20 cellular contexts compared by ENCODE assay signal in genomic region chr1:116494745-116495144, GRCh38.
DNase-seq lines count a peak whose midpoint lies in the region; ATAC-seq and TF ChIP-seq lines count a peak whose summit lies in the region.
"Had no signal": no experiment of that assay in that cellular context is flagged by ENCODE, and none has a peak within 500 bp of the region (broad histone marks: within the 10 kb centered on the region; RNA-seq: fewer than 3 reads in every experiment).

No MANE protein-coding gene starts in this region.

- 17% methylated on average over 2 of the region's 2 CpGs for WGBS in body of pancreas, 2 donors
- WGBS in neuronal stem cell (ENCODE audit: extremely low coverage in 2 of 2, insufficient read length in 2 of 2, insufficient replicate concordance in 1 of 2), 2 donors = no CpG with 5 or more reads among the region's 2 CpGs

- no peak overlapping the region for H2BK120ac ChIP-seq in neuronal stem cell (ENCODE audit: low read depth, low read length)

- H2BK15ac ChIP-seq in neuronal stem cell (ENCODE audit: low read length) = no peak overlapping the region

- H3K36me3 ChIP-seq in body of pancreas (replicated peaks in 1 of 2; ENCODE audit: insufficient read depth in 1 of 2, low read depth in 2 of 2) (no peaks in the 10 kb centered on the region), left lung (no peaks in the 10 kb centered on the region), neuronal stem cell (replicated peaks in 1 of 2; ENCODE audit: control insufficient read depth in 2 of 2, insufficient read depth in 2 of 2, low read length in 2 of 2) (no peaks in the 10 kb centered on the region), ascending aorta (no peaks in the 10 kb centered on the region)
- H3K36me3 ChIP-seq: transverse colon had no signal

- H3K9me3 ChIP-seq in body of pancreas (no peaks in the 10 kb centered on the region), left lung (no peaks in the 10 kb centered on the region), neuronal stem cell (replicated peaks in 1 of 2; ENCODE audit: control insufficient read depth in 2 of 2, insufficient read depth in 1 of 2, low read depth in 1 of 2, low read length in 2 of 2) (no peaks in the 10 kb centered on the region), ascending aorta (no peaks in the 10 kb centered on the region)
- H3K9me3 ChIP-seq: transverse colon had no signal

- H3K23ac ChIP-seq in neuronal stem cell (ENCODE audit: low read depth, low read length, poor library complexity) = no peak overlapping the region

- H4K8ac ChIP-seq in neuronal stem cell (ENCODE audit: low read depth, low read length) = no peak overlapping the region

- H2AK5ac ChIP-seq in neuronal stem cell (ENCODE audit: low read depth, low read length) = no peak overlapping the region

- no peak overlapping the region for H3K14ac ChIP-seq in neuronal stem cell (ENCODE audit: low read length)

- H4K91ac ChIP-seq in neuronal stem cell (ENCODE audit: low read depth, low read length, poor library complexity) = no peak overlapping the region

- H2AFZ ChIP-seq in neuronal stem cell (ENCODE audit: low read length) = peak overlapping the region; percentile 60

- intact Hi-C loops in body of pancreas (cut with DNase I) (loop anchor here (5.0 kb wide), 1 partner anchor 352 kb away; no protein-coding TSS in a partner anchor), left lung (cut with DNase I) (no loop called here), ascending aorta (cut with DNase I) (no loop called here)

- H3K4me3 ChIP-seq in body of pancreas (no peak overlapping the region), left lung (no peak overlapping the region), neuronal stem cell (ENCODE audit: low read length in 2 of 2) (no peak overlapping the region), ascending aorta (no peak overlapping the region)
- H3K4me3 ChIP-seq: transverse colon had no signal

- H2BK5ac ChIP-seq in neuronal stem cell (ENCODE audit: low read length) = no peak overlapping the region

- no peak overlapping the region for H3K18ac ChIP-seq in neuronal stem cell (ENCODE audit: low read length)

- ATAC-seq in body of pancreas (peak; percentile 63), left lung (no peak), GM21825 (IDR thresholded peaks at IDR 0.05; ENCODE audit: unreplicated experiment) (no peak), HG03354 (IDR thresholded peaks at IDR 0.05; ENCODE audit: poor library complexity, severe bottlenecking, unreplicated experiment) (no peak), GM19324 (IDR thresholded peaks at IDR 0.05; ENCODE audit: low FRiP score, unreplicated experiment) (no peak)
- ATAC-seq: sciatic nerve had no signal

- H3K27ac ChIP-seq in body of pancreas (peak overlapping the region; percentile 37 to 83 (median 78)), left lung (peak overlapping the region; percentile 40 to 71), neuronal stem cell (replicated peaks; ENCODE audit: low read length) (peak overlapping the region; percentile 6), ascending aorta (no peak overlapping the region)
- H3K27ac ChIP-seq: transverse colon had no signal

- H3K4ac ChIP-seq in neuronal stem cell (ENCODE audit: low read length) = no peak overlapping the region

- H3K79me1 ChIP-seq in neuronal stem cell (ENCODE audit: low read depth, low read length) = no peaks in the 10 kb centered on the region

- no peak overlapping the region for H3K9ac ChIP-seq in neuronal stem cell (ENCODE audit: low read depth, low read length, poor library complexity)

- no peak overlapping the region for H2BK12ac ChIP-seq in neuronal stem cell (ENCODE audit: low read length)

- no peak overlapping the region for H3K4me2 ChIP-seq in neuronal stem cell (ENCODE audit: insufficient read depth, low read length, poor library complexity, severe bottlenecking)

- H3K27me3 ChIP-seq in body of pancreas (no peaks in the 10 kb centered on the region), left lung (no peaks in the 10 kb centered on the region), neuronal stem cell (ENCODE audit: control insufficient read depth in 3 of 3, insufficient read depth in 3 of 3, low read depth in 1 of 3, low read length in 3 of 3) (peaks cover 0 to 4% (median 0%) of the 10 kb centered on the region in 3 experiments), ascending aorta (no peaks in the 10 kb centered on the region)
- H3K27me3 ChIP-seq: transverse colon had no signal

- H3K4me1 ChIP-seq in body of pancreas (peaks cover 87% of the 10 kb centered on the region), left lung (peaks cover 12 to 47% of the 10 kb centered on the region in 2 donors), neuronal stem cell (ENCODE audit: control insufficient read depth in 2 of 2, insufficient read depth in 1 of 2, low read depth in 1 of 2, low read length in 2 of 2) (peaks cover 8 to 10% of the 10 kb centered on the region in 2 donors), ascending aorta (no peaks in the 10 kb centered on the region)

- peak in 2 of 3 donors; percentile 69 for TF ChIP-seq POLR2A in body of pancreas (IDR thresholded peaks at IDR 0.05)

- DNase-seq in EH (ENCODE audit: low read depth) (peak; percentile 51), body of pancreas (peak in 2 of 4 donors; percentile 57 to 63), left lung (no peak), neuronal stem cell (ENCODE audit: low spot score) (no peak), ascending aorta (ENCODE audit: low spot score in 2 of 2) (no peak)
- DNase-seq: activated CD4-positive, alpha-beta T cell treated with anti-CD3 and anti-CD28 coated beads, Interleukin-2, amount 50 U/mL, for 1 hour; activated gamma-delta T cell; head of caudate nucleus; Karpas-422; midbrain; NCI-H1092 treated with DMSO at 0.1 percent for 48 hours; NCI-H2081; NCI-H510A treated with DMSO at 0.1 percent for 48 hours; nucleus accumbens; stimulated activated naive CD4-positive, alpha-beta T cell treated with Interleukin-2 at 50 U/mL for 16 hours; transverse colon had no signal

- TF ChIP-seq CTCF in body of pancreas (IDR thresholded peaks at IDR 0.05) = peak in 2 of 7 experiments; percentile 12 to 27
- no peak for TF ChIP-seq CTCF in left lung (IDR thresholded peaks at IDR 0.05)
- no peak for TF ChIP-seq CTCF in ascending aorta (IDR thresholded peaks at IDR 0.05)

Comparison
In these comparisons a context has a peak if more than half of its experiments do, and no peak if none do; other contexts are left out.
1. H3K27ac ChIP-seq: peak in body of pancreas (4 of 4), left lung (2 of 2) and neuronal stem cell (single experiment); none in ascending aorta (0 of 2).